Comparison of ENCODE assay signal across 16 cellular contexts in genomic region chr4:24889991-24890390, GRCh38. TPM values are rescaled to one million over a fixed set of nuclear protein-coding genes. Genes with fewer than 3 reads are reported as not detected.
"Had no signal": no experiment of that assay in that cellular context is flagged by ENCODE, and none has a peak within 500 bp of the region (broad histone marks: within the 10 kb centered on the region; RNA-seq: fewer than 3 reads in every experiment).

No MANE protein-coding gene starts in this region.

- ATAC-seq: activated T-helper 17 cell treated with anti-CD3 and anti-CD28 coated beads, Interleukin-2, amount 50 U/mL, for 72 hours; left lung; mucosa of descending colon; naive thymus-derived CD8-positive, alpha-beta T cell; pancreas; stimulated activated effector memory CD8-positive, alpha-beta T cell treated with anti-CD3 and anti-CD28 coated beads, Interleukin-12 subunit alpha, Interleukin-12 subunit beta, amount 100 ng/mL, for 72 hours had no signal

- H3K27me3 ChIP-seq: left lung, pancreas had no signal

- H3K4me3 ChIP-seq: left lung, mucosa of descending colon, pancreas had no signal

- H3K9me3 ChIP-seq: left lung, mucosa of descending colon, pancreas had no signal

- DNase-seq: activated CD4-positive, alpha-beta T cell treated with anti-CD3 and anti-CD28 coated beads, Interleukin-2, amount 50 U/mL, for 4 hours; activated CD4-positive, CD25-positive, alpha-beta regulatory T cell treated with anti-CD3 and anti-CD28 coated beads, Interleukin-2, amount 50 U/mL, for 72 hours; activated naive CD4-positive, alpha-beta T cell treated with anti-CD3 and anti-CD28 coated beads, Interleukin-2, amount 10 ng/mL, durations not matched to agents 7 days and 5 days; dermis blood vessel endothelial cell; kidney; left lung; mammary epithelial cell; mucosa of descending colon; naive thymus-derived CD8-positive, alpha-beta T cell; pancreas; stimulated activated CD4-positive, alpha-beta T cell treated with anti-CD3 and anti-CD28 coated beads, Interleukin-12 subunit alpha, Interleukin-12 subunit beta, amount 100 ng/mL, for 4 hours; stimulated activated CD4-positive, alpha-beta T cell treated with anti-CD3 and anti-CD28 coated beads, Interleukin-2, amount 100 ng/mL, for 24 hours; T1000 had no signal

- FAIRE-seq: astrocyte, kidney, pancreas had no signal

- H3K27ac ChIP-seq: left lung, pancreas had no signal

- H3K4me1 ChIP-seq: left lung, pancreas had no signal

RNA-seq across cellular contexts. Expression of gene CCDC149, which starts 22.9 kb away (rescaled TPM):
- total RNA-seq: activated T-helper 17 cell treated with anti-CD3 and anti-CD28 coated beads, Interleukin-2, amount 50 U/mL, for 72 hours had no signal
- polyA plus RNA-seq: naive thymus-derived CD8-positive, alpha-beta T cell had no signal
